Comparison of ENCODE assay signal across 9 cellular contexts in the genomic region with DNA sequence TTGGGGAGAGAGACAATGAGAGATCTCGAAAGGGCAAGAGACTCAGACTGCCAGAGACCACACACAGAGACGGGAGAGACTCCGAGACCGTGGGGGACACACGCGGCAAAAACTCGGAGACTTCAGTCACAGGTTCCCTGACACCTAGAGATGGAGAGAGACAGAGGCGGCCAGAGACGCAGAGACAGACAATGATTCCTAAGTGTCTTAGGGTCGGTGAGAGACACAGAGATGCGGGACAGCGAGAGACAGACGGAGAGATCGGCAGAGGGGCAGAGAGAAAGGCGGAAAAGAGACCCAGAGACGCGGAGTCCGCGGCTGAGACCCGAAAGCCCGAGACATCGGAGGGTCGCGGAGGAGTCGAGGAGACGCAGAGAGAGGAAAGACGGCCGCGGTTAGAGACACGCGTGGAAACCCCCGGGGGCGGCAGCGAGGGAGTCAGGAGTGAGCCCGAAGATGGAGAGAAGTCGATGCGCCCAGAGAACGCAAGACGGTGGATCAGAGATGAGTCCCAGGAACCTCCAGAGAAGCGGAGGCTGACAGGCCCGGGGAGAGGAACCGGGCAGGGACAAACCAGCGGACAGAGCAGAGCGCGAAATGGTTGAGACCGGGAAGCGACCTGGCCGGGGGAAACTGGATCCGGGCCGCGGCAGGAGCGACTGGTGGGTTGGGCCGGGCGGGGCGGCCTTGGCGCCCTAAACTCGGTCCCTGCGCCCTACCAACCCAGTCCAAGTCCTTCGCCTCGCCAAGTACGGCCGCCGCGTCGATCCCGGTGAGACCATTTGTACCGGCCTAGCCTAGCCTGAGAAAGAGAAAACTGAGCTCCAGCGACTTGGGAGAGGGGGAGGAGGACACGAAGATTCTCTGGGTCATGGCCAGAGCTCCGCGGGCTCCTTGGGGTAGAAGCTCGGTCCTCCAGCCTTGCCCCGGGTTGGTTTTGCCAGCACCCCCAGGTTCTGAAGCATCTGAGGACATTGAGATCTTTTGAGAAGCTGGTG. TPM values are rescaled to one million over a fixed set of nuclear protein-coding genes. Genes with fewer than 3 reads are reported as not detected.
DNase-seq lines count a peak whose midpoint lies in the region; ATAC-seq lines count a peak whose summit lies in the region.
"Had no signal": no experiment of that assay in that cellular context is flagged by ENCODE, and none has a peak within 500 bp of the region (broad histone marks: within the 10 kb centered on the region; RNA-seq: fewer than 3 reads in every experiment).

No MANE protein-coding gene starts in this region.

- H3K36me3 Mint-ChIP-seq in activated CD8-positive, alpha-beta memory T cell treated with anti-CD3 and anti-CD28 coated beads, Interleukin-2, amount 10 ng/mL, durations not matched to agents 7 days and 5 days, result peaks cover 2% of the 10 kb centered on the region
- peaks cover 8% of the 10 kb centered on the region for H3K36me3 Mint-ChIP-seq in activated CD4-positive, alpha-beta memory T cell treated with anti-CD3 and anti-CD28 coated beads, Interleukin-2, amount 10 ng/mL, durations not matched to agents 7 days and 5 days (ENCODE audit: low read depth)
- H3K36me3 Mint-ChIP-seq in stimulated activated effector memory CD8-positive, alpha-beta T cell treated with anti-CD3 and anti-CD28 coated beads, Interleukin-12 subunit alpha, Interleukin-12 subunit beta, amount 100 ng/mL, for 72 hours, result peaks cover 12% of the 10 kb centered on the region

- H3K4me3 Mint-ChIP-seq in activated CD8-positive, alpha-beta memory T cell treated with anti-CD3 and anti-CD28 coated beads, Interleukin-2, amount 10 ng/mL, durations not matched to agents 7 days and 5 days, result peak overlapping the region; percentile 6
- H3K4me3 Mint-ChIP-seq in activated CD4-positive, alpha-beta memory T cell treated with anti-CD3 and anti-CD28 coated beads, Interleukin-2, amount 10 ng/mL, durations not matched to agents 7 days and 5 days, result peak overlapping the region; percentile 1
- H3K4me3 Mint-ChIP-seq in stimulated activated effector memory CD8-positive, alpha-beta T cell treated with anti-CD3 and anti-CD28 coated beads, Interleukin-12 subunit alpha, Interleukin-12 subunit beta, amount 100 ng/mL, for 72 hours, result peak overlapping the region; percentile 59

- no peak overlapping the region for H3K27ac ChIP-seq in iPS-18a (ENCODE audit: low read length)

- H3K9me3 Mint-ChIP-seq in activated CD8-positive, alpha-beta memory T cell treated with anti-CD3 and anti-CD28 coated beads, Interleukin-2, amount 10 ng/mL, durations not matched to agents 7 days and 5 days (ENCODE audit: low read depth), result no peaks in the 10 kb centered on the region
- no peaks in the 10 kb centered on the region for H3K9me3 Mint-ChIP-seq in activated CD4-positive, alpha-beta memory T cell treated with anti-CD3 and anti-CD28 coated beads, Interleukin-2, amount 10 ng/mL, durations not matched to agents 7 days and 5 days
- no peaks in the 10 kb centered on the region for H3K9me3 Mint-ChIP-seq in stimulated activated effector memory CD8-positive, alpha-beta T cell treated with anti-CD3 and anti-CD28 coated beads, Interleukin-12 subunit alpha, Interleukin-12 subunit beta, amount 100 ng/mL, for 72 hours

- H3K9me3 ChIP-seq in iPS-18a (ENCODE audit: control insufficient read depth, low read depth, low read length), result no peaks in the 10 kb centered on the region

- ATAC-seq in activated CD8-positive, alpha-beta memory T cell treated with anti-CD3 and anti-CD28 coated beads, Interleukin-2, amount 10 ng/mL, durations not matched to agents 7 days and 5 days, result no peak
- ATAC-seq in stimulated activated effector memory CD8-positive, alpha-beta T cell treated with anti-CD3 and anti-CD28 coated beads, Interleukin-12 subunit alpha, Interleukin-12 subunit beta, amount 100 ng/mL, for 72 hours, result no peak
- no peak for ATAC-seq in HG02938 (IDR thresholded peaks at IDR 0.05; ENCODE audit: unreplicated experiment)

- H3K4me3 ChIP-seq in iPS-18a (ENCODE audit: low read length), result peak overlapping the region; percentile 49

- H3K27me3 Mint-ChIP-seq in activated CD8-positive, alpha-beta memory T cell treated with anti-CD3 and anti-CD28 coated beads, Interleukin-2, amount 10 ng/mL, durations not matched to agents 7 days and 5 days, result peaks cover 81% of the 10 kb centered on the region
- peaks cover 72% of the 10 kb centered on the region for H3K27me3 Mint-ChIP-seq in activated CD4-positive, alpha-beta memory T cell treated with anti-CD3 and anti-CD28 coated beads, Interleukin-2, amount 10 ng/mL, durations not matched to agents 7 days and 5 days

- DNase-seq in activated CD8-positive, alpha-beta memory T cell treated with anti-CD3 and anti-CD28 coated beads, Interleukin-2, amount 10 ng/mL, durations not matched to agents 7 days and 5 days, result no peak
- no peak for DNase-seq in activated CD8-positive, alpha-beta memory T cell treated with anti-CD3 and anti-CD28 coated beads for 24 hours
- no peak for DNase-seq in activated CD4-positive, alpha-beta memory T cell treated with anti-CD3 and anti-CD28 coated beads, Interleukin-2, amount 10 ng/mL, durations not matched to agents 7 days and 5 days
- no peak for DNase-seq in stimulated activated effector memory CD8-positive, alpha-beta T cell treated with anti-CD3 and anti-CD28 coated beads, Interleukin-12 subunit alpha, Interleukin-12 subunit beta, amount 100 ng/mL, for 72 hours (ENCODE audit: low spot score in 2 of 2)
- DNase-seq in pons (ENCODE audit: low spot score) (no peak), NOMO-1 (lab: John Stamatoyannopoulos, UW; ENCODE audit: unreplicated experiment in 2 of 2) (no peak)

- POLR2A ChIA-PET in activated CD4-positive, alpha-beta memory T cell treated with anti-CD3 and anti-CD28 coated beads, Interleukin-2, amount 10 ng/mL, durations not matched to agents 7 days and 5 days (lab: Charles Lee), result no interaction called here

- peaks cover 14% of the 10 kb centered on the region for H3K4me1 Mint-ChIP-seq in activated CD8-positive, alpha-beta memory T cell treated with anti-CD3 and anti-CD28 coated beads, Interleukin-2, amount 10 ng/mL, durations not matched to agents 7 days and 5 days
- peaks cover 23% of the 10 kb centered on the region for H3K4me1 Mint-ChIP-seq in activated CD4-positive, alpha-beta memory T cell treated with anti-CD3 and anti-CD28 coated beads, Interleukin-2, amount 10 ng/mL, durations not matched to agents 7 days and 5 days
- peaks cover 32% of the 10 kb centered on the region for H3K4me1 Mint-ChIP-seq in stimulated activated effector memory CD8-positive, alpha-beta T cell treated with anti-CD3 and anti-CD28 coated beads, Interleukin-12 subunit alpha, Interleukin-12 subunit beta, amount 100 ng/mL, for 72 hours

- peaks cover 30% of the 10 kb centered on the region for H3K4me1 ChIP-seq in iPS-18a (ENCODE audit: control insufficient read depth, low read depth, low read length)

- no peaks in the 10 kb centered on the region for H3K36me3 ChIP-seq in iPS-18a (ENCODE audit: control insufficient read depth, low read depth, low read length)

- H3K27me3 ChIP-seq in iPS-18a (ENCODE audit: control insufficient read depth, insufficient read depth, low read length), result peaks cover 87% of the 10 kb centered on the region

- H3K27ac Mint-ChIP-seq in activated CD8-positive, alpha-beta memory T cell treated with anti-CD3 and anti-CD28 coated beads, Interleukin-2, amount 10 ng/mL, durations not matched to agents 7 days and 5 days, result peak overlapping the region; percentile 72
- H3K27ac Mint-ChIP-seq in activated CD4-positive, alpha-beta memory T cell treated with anti-CD3 and anti-CD28 coated beads, Interleukin-2, amount 10 ng/mL, durations not matched to agents 7 days and 5 days, result peak overlapping the region; percentile 12
- H3K27ac Mint-ChIP-seq in stimulated activated effector memory CD8-positive, alpha-beta T cell treated with anti-CD3 and anti-CD28 coated beads, Interleukin-12 subunit alpha, Interleukin-12 subunit beta, amount 100 ng/mL, for 72 hours, result peak overlapping the region; percentile 0

- no peak overlapping the region for H3K9ac ChIP-seq in iPS-18a (ENCODE audit: low read length)

- CTCF ChIA-PET in activated CD8-positive, alpha-beta memory T cell treated with anti-CD3 and anti-CD28 coated beads, Interleukin-2, amount 10 ng/mL, durations not matched to agents 7 days and 5 days (lab: Charles Lee), result no interaction called here
- CTCF ChIA-PET in activated CD4-positive, alpha-beta memory T cell treated with anti-CD3 and anti-CD28 coated beads, Interleukin-2, amount 10 ng/mL, durations not matched to agents 7 days and 5 days (lab: Charles Lee), result no interaction called here

RNA-seq across cellular contexts. Expression of gene LHX5, which starts 7.6 kb away (rescaled TPM):
- not detected for total RNA-seq in activated CD8-positive, alpha-beta memory T cell treated with anti-CD3 and anti-CD28 coated beads, Interleukin-2, amount 10 ng/mL, durations not matched to agents 7 days and 5 days
- total RNA-seq in activated CD4-positive, alpha-beta memory T cell treated with anti-CD3 and anti-CD28 coated beads, Interleukin-2, amount 10 ng/mL, durations not matched to agents 7 days and 5 days, result not detected
- total RNA-seq: posterior vena cava had no signal

RNA-seq across cellular contexts. Expression of gene SDSL, which starts 41.9 kb away (rescaled TPM):
- under 1 TPM; 0.32 to 0.45 TPM for total RNA-seq in activated CD8-positive, alpha-beta memory T cell treated with anti-CD3 and anti-CD28 coated beads, Interleukin-2, amount 10 ng/mL, durations not matched to agents 7 days and 5 days
- not detected for total RNA-seq in activated CD4-positive, alpha-beta memory T cell treated with anti-CD3 and anti-CD28 coated beads, Interleukin-2, amount 10 ng/mL, durations not matched to agents 7 days and 5 days

Comparison
In these comparisons a context has a peak if more than half of its experiments do, and no peak if none do; other contexts are left out.
1. H3K27ac Mint-ChIP-seq: peak in every context shown above with its lines; median percentile 72 in activated CD8-positive, alpha-beta memory T cell treated with anti-CD3 and anti-CD28 coated beads, Interleukin-2, amount 10 ng/mL, durations not matched to agents 7 days and 5 days; 12 in activated CD4-positive, alpha-beta memory T cell treated with anti-CD3 and anti-CD28 coated beads, Interleukin-2, amount 10 ng/mL, durations not matched to agents 7 days and 5 days; 0 in stimulated activated effector memory CD8-positive, alpha-beta T cell treated with anti-CD3 and anti-CD28 coated beads, Interleukin-12 subunit alpha, Interleukin-12 subunit beta, amount 100 ng/mL, for 72 hours.
2. H3K4me3 Mint-ChIP-seq: peak in every context shown above with its lines; median percentile 59 in stimulated activated effector memory CD8-positive, alpha-beta T cell treated with anti-CD3 and anti-CD28 coated beads, Interleukin-12 subunit alpha, Interleukin-12 subunit beta, amount 100 ng/mL, for 72 hours; 6 in activated CD8-positive, alpha-beta memory T cell treated with anti-CD3 and anti-CD28 coated beads, Interleukin-2, amount 10 ng/mL, durations not matched to agents 7 days and 5 days; 1 in activated CD4-positive, alpha-beta memory T cell treated with anti-CD3 and anti-CD28 coated beads, Interleukin-2, amount 10 ng/mL, durations not matched to agents 7 days and 5 days.